Comparison of ENCODE assay signal across 10 cellular contexts in the genomic region with DNA sequence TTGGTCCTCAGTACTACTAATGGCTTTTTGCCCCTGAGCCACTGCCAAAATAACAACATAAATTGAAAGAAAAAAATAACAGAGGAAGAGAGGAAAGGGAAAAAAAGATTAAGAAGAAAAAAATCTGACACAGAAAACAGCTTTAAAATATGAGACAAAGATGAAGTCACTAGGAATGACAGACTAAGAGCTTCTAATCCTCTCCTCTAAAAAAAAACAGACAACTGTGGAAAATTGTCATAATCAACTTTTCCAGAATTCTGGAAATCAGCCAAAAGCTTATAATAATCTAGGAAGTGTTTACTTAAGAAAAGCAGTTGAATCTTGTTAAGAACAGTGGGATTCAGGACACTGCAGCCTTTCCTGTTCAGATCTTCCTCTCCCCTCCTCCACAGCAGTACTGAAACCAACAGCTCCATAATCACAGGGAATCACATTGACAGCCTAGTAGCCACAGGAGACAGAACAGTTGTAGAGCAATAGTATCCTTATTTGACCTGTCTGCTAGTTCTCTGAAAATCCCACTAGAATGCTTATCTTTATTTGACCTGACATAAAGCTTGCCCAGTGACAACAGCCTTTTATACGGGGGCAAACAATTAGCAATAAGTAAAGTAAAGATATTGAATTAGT. TPM values are rescaled to one million over a fixed set of nuclear protein-coding genes. Genes with fewer than 3 reads are reported as not detected.
DNase-seq lines count a peak whose midpoint lies in the region; ATAC-seq and TF ChIP-seq lines count a peak whose summit lies in the region.
"Had no signal": no experiment of that assay in that cellular context is flagged by ENCODE, and none has a peak within 500 bp of the region (broad histone marks: within the 10 kb centered on the region; RNA-seq: fewer than 3 reads in every experiment).

No MANE protein-coding gene starts in this region.

- peak overlapping the region; percentile 3 for H3K27ac ChIP-seq in WERI-Rb-1
- peak overlapping the region in 7 of 10 donors; percentile 27 to 65 (median 42) for H3K27ac ChIP-seq in heart right ventricle
- H3K27ac ChIP-seq: epithelial cell of prostate, tibial nerve had no signal

- H3K27me3 ChIP-seq in WERI-Rb-1 (ENCODE audit: insufficient read depth, low read depth, severe bottlenecking) = no peaks in the 10 kb centered on the region
- H3K27me3 ChIP-seq in heart right ventricle = no peaks in the 10 kb centered on the region
- H3K27me3 ChIP-seq: tibial nerve had no signal

- 4 to 16% methylated on average over 1 of the region's 1 CpG for WGBS in heart right ventricle, 2 donors

- H3K36me3 Mint-ChIP-seq in effector memory CD8-positive, alpha-beta T cell (ENCODE audit: insufficient read depth) = peaks cover 50% of the 10 kb centered on the region

- no peaks in the 10 kb centered on the region for H3K27me3 Mint-ChIP-seq in effector memory CD8-positive, alpha-beta T cell

- peaks cover 2 to 6% of the 10 kb centered on the region in 2 donors for H3K4me1 Mint-ChIP-seq in effector memory CD8-positive, alpha-beta T cell (ENCODE audit: low read depth in 2 of 2)

- peak; percentile 65 for DNase-seq in LHCN-M2 (ENCODE audit: low read depth)
- peak; percentile 62 for DNase-seq in WERI-Rb-1
- peak in 1 of 2 donors; percentile 17 for DNase-seq in heart right ventricle
- peak; percentile 32 for DNase-seq in retinal pigment epithelial cell (ENCODE audit: low read depth)
- no peak for DNase-seq in C1 segment of cervical spinal cord (lab: John Stamatoyannopoulos, UW)
- no peak for DNase-seq in effector memory CD8-positive, alpha-beta T cell

- ATAC-seq in heart right ventricle (peak; percentile 86 to 95 (median 92)), HG02678 (IDR thresholded peaks at IDR 0.05; ENCODE audit: unreplicated experiment) (no peak)
- no peak for ATAC-seq in effector memory CD8-positive, alpha-beta T cell (replicated peaks)

- H3K27ac Mint-ChIP-seq in effector memory CD8-positive, alpha-beta T cell = no peak overlapping the region
- H3K27ac Mint-ChIP-seq: activated T-helper 2 cell treated with anti-CD3 and anti-CD28 coated beads, Interferon-gamma antibody, Interleukin-2, Interleukin-4, amounts not matched to agents 10 μg/mL and 5 μg/mL and 100 μg/mL, durations not matched to agents 14 hours and 24 hours and 36 hours had no signal

- no peaks in the 10 kb centered on the region for H3K9me3 Mint-ChIP-seq in effector memory CD8-positive, alpha-beta T cell
- H3K9me3 Mint-ChIP-seq: activated T-helper 2 cell treated with anti-CD3 and anti-CD28 coated beads, Interferon-gamma antibody, Interleukin-2, Interleukin-4, amounts not matched to agents 10 μg/mL and 5 μg/mL and 100 μg/mL, durations not matched to agents 14 hours and 24 hours and 36 hours had no signal

- H3K4me1 ChIP-seq in heart right ventricle = peaks cover 0 to 23% (median 18%) of the 10 kb centered on the region in 9 donors

- TF ChIP-seq CTCF in WERI-Rb-1 (IDR thresholded peaks at IDR 0.05; ENCODE audit: low read depth, low read length) (no peak), heart right ventricle (IDR thresholded peaks at IDR 0.05) (no peak), retinal pigment epithelial cell (conservative IDR thresholded peaks at IDR 0.05; ENCODE audit: low read depth, low read length) (no peak)

- no peak overlapping the region for H3K4me3 Mint-ChIP-seq in effector memory CD8-positive, alpha-beta T cell

- H3K4me3 ChIP-seq in WERI-Rb-1 (ENCODE audit: low read depth, low read length) (no peak overlapping the region), heart right ventricle (no peak overlapping the region), retinal pigment epithelial cell (ENCODE audit: low read length) (no peak overlapping the region)
- H3K4me3 ChIP-seq: tibial nerve had no signal

- no peaks in the 10 kb centered on the region for H3K9me3 ChIP-seq in WERI-Rb-1 (ENCODE audit: severe bottlenecking)
- no peaks in the 10 kb centered on the region for H3K9me3 ChIP-seq in heart right ventricle
- H3K9me3 ChIP-seq: tibial nerve had no signal

- intact Hi-C loops in heart right ventricle (cut with DNase I) = loop anchor here in 1 of 10 donors (10.0 kb wide), 1 partner anchor 949 kb away; no protein-coding TSS in a partner anchor

- no peaks in the 10 kb centered on the region for H3K36me3 ChIP-seq in WERI-Rb-1
- H3K36me3 ChIP-seq in heart right ventricle = peaks cover 0 to 89% (median 47%) of the 10 kb centered on the region in 9 donors

RNA-seq across cellular contexts. Expression of a gene that starts 41.6 kb away (rescaled TPM):
- 34.8 and 35.8 TPM in 2 replicates for total RNA-seq in LHCN-M2 (2014; rRNA removed)
- 7.8 TPM for polyA plus RNA-seq in LHCN-M2 (2012)
- total RNA-seq in heart right ventricle = 10 to 100 TPM; 27.4 to 40.1 (median 36.4) TPM
- 10 to 100 TPM; 15.3 to 37.7 TPM for polyA plus RNA-seq in heart right ventricle

Comparison
In these comparisons a context has a peak if more than half of its experiments do, and no peak if none do; other contexts are left out.
1. DNase-seq: peak in LHCN-M2 (single experiment), WERI-Rb-1 (single experiment) and retinal pigment epithelial cell (single experiment); none in C1 segment of cervical spinal cord (0 of 14) and effector memory CD8-positive, alpha-beta T cell (0 of 3).
2. ATAC-seq: peak in heart right ventricle (8 of 8); none in HG02678 (single experiment) and effector memory CD8-positive, alpha-beta T cell (single experiment).